In the genomic region with DNA sequence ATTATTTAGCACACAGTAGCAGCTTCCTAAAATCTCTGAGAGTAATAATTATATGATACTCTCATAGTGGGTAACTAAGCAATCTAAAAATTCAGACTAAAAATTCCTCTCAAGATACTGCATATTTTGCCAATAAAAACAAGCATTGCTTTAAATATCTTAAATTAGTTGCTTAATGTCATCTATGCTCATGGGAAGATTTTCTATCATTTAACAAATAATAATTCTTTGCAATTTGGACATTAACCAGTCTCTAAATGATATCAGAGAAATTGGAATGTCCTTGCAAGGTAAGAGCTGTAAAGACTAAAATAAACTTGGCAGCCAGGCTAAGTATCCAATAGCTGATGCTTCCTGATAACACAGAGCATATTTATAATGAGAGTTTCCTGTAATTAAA, we compare ENCODE assay signal across 9 cellular contexts.
"Had no signal": no experiment of that assay in that cellular context is flagged by ENCODE, and none has a peak within 500 bp of the region (broad histone marks: within the 10 kb centered on the region; RNA-seq: fewer than 3 reads in every experiment).

No MANE protein-coding gene starts in this region.

- H2AFZ ChIP-seq: GM23248, GM23338 had no signal

- DNase-seq: GM23248, GOT3, H7, H9, HCEC 1CT, HFFc6 had no signal

- H3K27ac ChIP-seq: GM23248 had no signal

- H3K4me2 ChIP-seq: GM23338 had no signal

- ATAC-seq: GM23338, HCT116 had no signal

- H3K9me3 ChIP-seq: HAP-1 had no signal

- H3K9ac ChIP-seq: GM23248 had no signal

- H3K4me3 ChIP-seq: GM23248, GM23338, HAP-1 had no signal

- H3K36me3 ChIP-seq: HAP-1 had no signal
